ENCODE assay signal across 8 cellular contexts in genomic region chr13:46184277-46184699, GRCh38. TPM values are rescaled to one million over a fixed set of nuclear protein-coding genes. Genes with fewer than 3 reads are reported as not detected.
DNase-seq lines count a peak whose midpoint lies in the region; ATAC-seq, FAIRE-seq and TF ChIP-seq lines count a peak whose summit lies in the region.

No MANE protein-coding gene starts in this region.

- no peak for FAIRE-seq in bronchial epithelial cell (lab: Jason Lieb, UNC)

- TF ChIP-seq CTCF in VCaP (conservative IDR thresholded peaks at IDR 0.05): peak; percentile 41
- peak; percentile 23 for TF ChIP-seq CTCF in bronchial epithelial cell (IDR thresholded peaks at IDR 0.05; ENCODE audit: insufficient read depth, low read length, severe bottlenecking)
- TF ChIP-seq CTCF in type B pancreatic cell (conservative IDR thresholded peaks at IDR 0.05): peak; percentile 73
- TF ChIP-seq CTCF in tibial artery (IDR thresholded peaks at IDR 0.05): peak in 1 of 2 experiments; percentile 8

- H3K27me3 ChIP-seq in bronchial epithelial cell (ENCODE audit: control insufficient read depth, insufficient read depth, low read length): no peaks in the 10 kb centered on the region
- no peaks in the 10 kb centered on the region for H3K27me3 ChIP-seq in tibial artery

- no peaks in the 10 kb centered on the region for H3K27me3 Mint-ChIP-seq in naive B cell
- H3K27me3 Mint-ChIP-seq in type B pancreatic cell: no peaks in the 10 kb centered on the region

- H3K4me1 Mint-ChIP-seq in naive B cell (peaks cover 43 to 49% (median 44%) of the 10 kb centered on the region in 3 donors), type B pancreatic cell (ENCODE audit: unreplicated experiment) (peaks cover 11% of the 10 kb centered on the region)

- DNase-seq in EL (peak; percentile 19), bronchial epithelial cell (ENCODE audit: low read depth) (no peak), naive B cell (peak; percentile 79), type B pancreatic cell (ENCODE audit: extremely low spot score, unreplicated experiment) (no peak), tibial artery (no peak)
- DNase-seq in Jurkat, Clone E6-1 (ENCODE audit: low read depth, low spot score): peak; percentile 83

- H3K4me1 ChIP-seq in tibial artery: no peaks in the 10 kb centered on the region

- ATAC-seq in GM21529 (IDR thresholded peaks at IDR 0.05; ENCODE audit: unreplicated experiment) (peak; percentile 41), naive B cell (ENCODE audit: low read depth in 2 of 2) (peak; percentile 51 to 52)

- peak overlapping the region; percentile 46 for H3K4me3 ChIP-seq in Jurkat, Clone E6-1 (ENCODE audit: low read length)
- H3K4me3 ChIP-seq in bronchial epithelial cell (ENCODE audit: low read depth, low read length): no peak overlapping the region
- H3K4me3 ChIP-seq in tibial artery: no peak overlapping the region

- H3K27ac Mint-ChIP-seq in naive B cell (peak overlapping the region; percentile 79 to 99 (median 98)), type B pancreatic cell (peak overlapping the region; percentile 66)

- H3K9me3 Mint-ChIP-seq in naive B cell: no peaks in the 10 kb centered on the region
- peaks cover 4% of the 10 kb centered on the region for H3K9me3 Mint-ChIP-seq in type B pancreatic cell

- H3K36me3 ChIP-seq in bronchial epithelial cell (ENCODE audit: control insufficient read depth, insufficient read depth, low read length): no peaks in the 10 kb centered on the region
- no peaks in the 10 kb centered on the region for H3K36me3 ChIP-seq in tibial artery

- H3K27ac ChIP-seq in VCaP (no peak overlapping the region), tibial artery (no peak overlapping the region)

- no peaks in the 10 kb centered on the region for H3K9me3 ChIP-seq in tibial artery

- intact Hi-C loops in tibial artery (cut with DNase I; ENCODE audit: low total_unique reads): no loop called here

- H3K4me3 Mint-ChIP-seq in naive B cell (peak overlapping the region; percentile 86 to 99 (median 97)), type B pancreatic cell (no peak overlapping the region)

- H3K36me3 Mint-ChIP-seq in naive B cell (no peaks in the 10 kb centered on the region), type B pancreatic cell (no peaks in the 10 kb centered on the region)

RNA-seq across cellular contexts. Expression of gene LCP1, which starts 2.3 kb away (rescaled TPM):
- polyA plus RNA-seq in Jurkat, Clone E6-1 (2012; ENCODE audit: insufficient read depth, insufficient read length): 646 TPM
- total RNA-seq in bronchial epithelial cell (0.26 and 0.53 TPM in 2 replicates), type B pancreatic cell (ENCODE audit: low replicate concordance) (43.3 and 157 TPM in 2 replicates)
- polyA plus RNA-seq in naive B cell (ENCODE audit: low read depth in 6 of 6): 1,000 to 10,000 TPM in 1 of 6 donors, 100 to 1,000 TPM in 5; 701 to 1,116 (median 814) TPM

RNA-seq across cellular contexts. Expression of gene LRRC63, which starts 27.4 kb away (rescaled TPM):
- 0.55 TPM for polyA plus RNA-seq in Jurkat, Clone E6-1 (2012; ENCODE audit: insufficient read depth, insufficient read length)
- total RNA-seq in bronchial epithelial cell: not detected in 2 replicates
- not detected for polyA plus RNA-seq in naive B cell (ENCODE audit: low read depth in 6 of 6)
- 0.24 and 0.29 TPM in 2 replicates for total RNA-seq in type B pancreatic cell (ENCODE audit: low replicate concordance)

Comparison
In these comparisons a context has a peak if more than half of its experiments do, and no peak if none do; other contexts are left out.
1. DNase-seq: peak in EL (single experiment), Jurkat, Clone E6-1 (single experiment) and naive B cell (single experiment); none in bronchial epithelial cell (single experiment), type B pancreatic cell (single experiment) and tibial artery (0 of 2).
2. RNA of gene LCP1, which starts 2.3 kb away (total RNA-seq): 43.3 to 157 TPM in type B pancreatic cell; 0.26 to 0.53 TPM in bronchial epithelial cell; every median in the first group is over 10 times any median in the second.